8 cellular contexts compared by ENCODE assay signal in the genomic region with DNA sequence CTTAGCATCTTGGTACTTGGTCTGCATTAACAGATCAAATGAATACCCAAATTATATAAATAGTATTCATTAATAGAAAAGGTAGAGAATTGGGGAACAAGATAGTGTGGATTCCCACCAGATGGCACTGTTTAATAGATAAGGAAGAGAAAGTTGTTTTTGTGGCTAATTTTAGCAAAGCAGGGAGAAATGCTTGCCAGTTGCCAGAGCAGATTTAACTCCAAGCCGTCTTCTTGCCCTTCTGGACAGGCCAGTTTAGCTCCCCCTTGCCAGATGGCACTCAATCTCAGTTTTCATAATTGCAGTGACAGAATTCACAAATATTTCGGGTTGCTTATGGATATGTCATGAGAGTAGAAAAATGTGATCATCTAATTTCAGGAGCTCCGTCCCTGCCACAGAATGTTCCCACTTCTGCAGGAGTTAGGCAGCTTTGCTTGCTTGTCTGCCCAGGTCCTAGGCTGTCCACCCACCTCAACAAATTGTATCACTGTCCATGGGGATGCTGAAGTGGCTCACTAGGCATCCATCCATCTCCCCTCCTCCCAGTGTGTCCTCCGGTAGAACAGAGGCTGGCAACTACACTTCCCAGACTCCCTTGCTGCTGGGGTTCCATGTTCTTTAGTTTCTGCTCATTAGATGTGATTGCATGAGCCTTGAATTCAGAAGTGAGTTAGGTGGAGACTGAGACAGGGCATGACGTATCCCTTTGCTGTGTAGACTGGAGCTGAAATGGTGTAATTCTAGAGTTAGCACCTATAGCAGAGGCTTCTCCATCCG. TPM values are rescaled to one million over a fixed set of nuclear protein-coding genes. Genes with fewer than 3 reads are reported as not detected.
A peak's percentile ranks its signal among the peaks of the same experiment; 100 is the strongest.
DNase-seq lines count a peak whose midpoint lies in the region; ATAC-seq and TF ChIP-seq lines count a peak whose summit lies in the region.

No MANE protein-coding gene starts in this region.

- H4K20me1 ChIP-seq in osteoblast (ENCODE audit: insufficient read depth, low read length) = no peaks in the 10 kb centered on the region

- CTCF ChIA-PET in AG04450 (lab: Charles Lee) = interaction anchor here (0.7 to 4.1 kb wide), 17 partner anchors 8 to 786 kb away, joined by 3 to 26 read pairs (median 4); no protein-coding TSS in a partner anchor

- H3K79me2 ChIP-seq in osteoblast (ENCODE audit: insufficient read depth, low read length) = no peaks in the 10 kb centered on the region

- H3K36me3 ChIP-seq in H7 (replicated peaks; ENCODE audit: control insufficient read depth, insufficient read depth, low read length) (no peaks in the 10 kb centered on the region), osteoblast (ENCODE audit: insufficient read depth, low read length) (no peaks in the 10 kb centered on the region)

- ATAC-seq in HG03520 (IDR thresholded peaks at IDR 0.05; ENCODE audit: unreplicated experiment) (no peak), HG03439 (IDR thresholded peaks at IDR 0.05; ENCODE audit: unreplicated experiment) (no peak)

- H3K27me3 ChIP-seq in AG04450 (ENCODE audit: control insufficient read depth, insufficient read depth, low read length) (no peaks in the 10 kb centered on the region), H7 (ENCODE audit: control insufficient read depth, insufficient read depth, low read length) (no peaks in the 10 kb centered on the region), osteoblast (ENCODE audit: insufficient read depth, low read length) (peaks cover 9% of the 10 kb centered on the region)

- H3K27ac ChIP-seq in AG04450 (ENCODE audit: low read depth, low read length) (no peak overlapping the region), osteoblast (ENCODE audit: low read depth, low read length) (no peak overlapping the region)

- H3K9me3 ChIP-seq in AG04450 (ENCODE audit: control insufficient read depth, insufficient read depth, low read length) = peaks cover 5% of the 10 kb centered on the region
- H3K9me3 ChIP-seq in osteoblast (ENCODE audit: low read depth, low read length) = no peaks in the 10 kb centered on the region

- POLR2A ChIA-PET in AG04450 (lab: Yijun Ruan, JAX) = interaction anchor here (0.5 kb wide), 1 partner anchor 22 kb away, joined by 4 read pairs; no protein-coding TSS in a partner anchor

- H3K4me3 ChIP-seq in AG04450 (ENCODE audit: low read depth, low read length) = no peak overlapping the region
- H3K4me3 ChIP-seq in H7 (ENCODE audit: insufficient read depth, low read depth, low read length) = no peak overlapping the region
- peak overlapping the region; percentile 59 for H3K4me3 ChIP-seq in osteoblast (ENCODE audit: insufficient read depth, low read length)

- H3K4me1 ChIP-seq in osteoblast (ENCODE audit: insufficient read depth, low read length) = peaks cover 9% of the 10 kb centered on the region

- TF ChIP-seq CTCF in AG04450 (IDR thresholded peaks at IDR 0.05; ENCODE audit: low read depth, low read length) (peak; percentile 58), osteoblast (IDR thresholded peaks at IDR 0.05; ENCODE audit: extremely low read depth, low read depth, low read length) (peak; percentile 56)

- DNase-seq in AG04450 (ENCODE audit: low read depth, low spot score) (no peak), H7 (peak; percentile 44), RKO (ENCODE audit: low spot score) (peak; percentile 66), fibroblast of gingiva (ENCODE audit: low read depth) (peak; percentile 56), osteoblast (ENCODE audit: insufficient read length, low spot score, missing footprints) (no peak), COLO829 (ENCODE audit: low spot score) (no peak)

- peak overlapping the region; percentile 86 for H3K4me2 ChIP-seq in osteoblast (ENCODE audit: insufficient read depth, low read length)

- peak overlapping the region; percentile 79 for H2AFZ ChIP-seq in osteoblast (ENCODE audit: low read length)

RNA-seq across cellular contexts. Expression of a gene that starts 11.8 kb away (rescaled TPM):
- 193 and 246 TPM in 2 replicates for polyA plus RNA-seq in AG04450 (2011; rRNA removed)
- 105 and 115 TPM in 2 replicates for polyA minus RNA-seq in AG04450 (2011; rRNA and poly(A)+ RNA removed)
- total RNA-seq in H7 (2014; rRNA removed; shearing (Covaris generic)) = 79.6 and 84.5 TPM in 2 replicates
- total RNA-seq in osteoblast = 267 and 313 TPM in 2 replicates

RNA-seq across cellular contexts. Expression of a gene that starts 32.7 kb away (rescaled TPM):
- 19.3 and 23.1 TPM in 2 replicates for polyA plus RNA-seq in AG04450 (2011; rRNA removed)
- polyA minus RNA-seq in AG04450 (2011; rRNA and poly(A)+ RNA removed) = 31.9 and 45.9 TPM in 2 replicates
- total RNA-seq in H7 (2014; rRNA removed; shearing (Covaris generic)) = 31.9 and 51.5 TPM in 2 replicates
- 86.0 and 109 TPM in 2 replicates for total RNA-seq in osteoblast

Comparison
In these comparisons a context has a peak if more than half of its experiments do, and no peak if none do; other contexts are left out.
1. DNase-seq: peak in H7 (single experiment), RKO (single experiment) and fibroblast of gingiva (single experiment); none in AG04450 (single experiment), osteoblast (single experiment) and COLO829 (single experiment).